8 cellular contexts compared by ENCODE assay signal in genomic region chr4:42654606-42655005, GRCh38. TPM values are rescaled to one million over a fixed set of nuclear protein-coding genes. Genes with fewer than 3 reads are reported as not detected.
DNase-seq lines count a peak whose midpoint lies in the region; ATAC-seq and TF ChIP-seq lines count a peak whose summit lies in the region.

No MANE protein-coding gene starts in this region.

- H3K36me3 Mint-ChIP-seq in activated CD4-positive, alpha-beta T cell treated with anti-CD3 and anti-CD28 coated beads for 36 hours (ENCODE audit: low read depth) = peaks cover 28% of the 10 kb centered on the region

- H3K27ac ChIP-seq in RWPE1 = no peak overlapping the region
- peak overlapping the region in 2 of 4 donors; percentile 1 to 12 for H3K27ac ChIP-seq in esophagus squamous epithelium

- peak; percentile 40 for DNase-seq in activated CD4-positive, alpha-beta T cell treated with anti-CD3 and anti-CD28 coated beads for 36 hours
- DNase-seq in activated CD4-positive, alpha-beta T cell treated with anti-CD3 and anti-CD28 coated beads for 1 hour = no peak
- peak; percentile 70 for DNase-seq in RWPE1 (ENCODE audit: low spot score)
- peak; percentile 19 for DNase-seq in skeletal muscle cell (ENCODE audit: low read depth)
- DNase-seq in NCI-H1930 (lab: John Stamatoyannopoulos, UW) = no peak
- no peak for DNase-seq in esophagus squamous epithelium (lab: John Stamatoyannopoulos, UW)

- 36 to 64% methylated on average over 1 of the region's 1 CpG for WGBS in esophagus squamous epithelium, 2 donors

- CTCF ChIA-PET in activated CD4-positive, alpha-beta T cell treated with anti-CD3 and anti-CD28 coated beads for 36 hours (lab: Charles Lee) = interaction anchor here (0.8 to 1.7 kb wide), 2 partner anchors 11 to 18 kb away, joined by 3 to 4 read pairs; no protein-coding TSS in a partner anchor
- CTCF ChIA-PET in RWPE1 (lab: Yijun Ruan, JAX) = interaction anchor here (0.9 kb wide), 1 partner anchor 87 kb away, joined by 5 read pairs; no protein-coding TSS in a partner anchor

- POLR2A ChIA-PET in activated CD4-positive, alpha-beta T cell treated with anti-CD3 and anti-CD28 coated beads for 36 hours (lab: Charles Lee) = no interaction called here
- POLR2A ChIA-PET in RWPE1 (lab: Yijun Ruan, JAX; ENCODE audit: low non-redundant PET) = no interaction called here

- no peaks in the 10 kb centered on the region for H3K27me3 ChIP-seq in esophagus squamous epithelium

- H3K36me3 ChIP-seq in esophagus squamous epithelium = no peaks in the 10 kb centered on the region

- H3K27me3 Mint-ChIP-seq in activated CD4-positive, alpha-beta T cell treated with anti-CD3 and anti-CD28 coated beads for 36 hours = no peaks in the 10 kb centered on the region

- intact Hi-C loops in activated CD4-positive, alpha-beta T cell treated with anti-CD3 and anti-CD28 coated beads for 36 hours (cut with DNase I, micrococcal nuclease) = no loop called here
- intact Hi-C loops in esophagus squamous epithelium (cut with DNase I) = no loop called here

- peaks cover 52% of the 10 kb centered on the region for H3K4me1 Mint-ChIP-seq in activated CD4-positive, alpha-beta T cell treated with anti-CD3 and anti-CD28 coated beads for 36 hours

- ATAC-seq in activated CD4-positive, alpha-beta T cell treated with anti-CD3 and anti-CD28 coated beads for 36 hours = peak; percentile 22
- peak; percentile 30 for ATAC-seq in HG02610 (IDR thresholded peaks at IDR 0.05; ENCODE audit: unreplicated experiment)
- peak; percentile 24 for ATAC-seq in esophagus mucosa

- no peak for TF ChIP-seq POLR2A in esophagus squamous epithelium (IDR thresholded peaks at IDR 0.05)

- H3K9me3 Mint-ChIP-seq in activated CD4-positive, alpha-beta T cell treated with anti-CD3 and anti-CD28 coated beads for 36 hours (ENCODE audit: low read depth) = peaks cover 11% of the 10 kb centered on the region

- H3K4me3 Mint-ChIP-seq in activated CD4-positive, alpha-beta T cell treated with anti-CD3 and anti-CD28 coated beads for 36 hours = peak overlapping the region; percentile 84

- no peaks in the 10 kb centered on the region for H3K9me3 ChIP-seq in esophagus squamous epithelium

- TF ChIP-seq CTCF in RWPE1 (conservative IDR thresholded peaks at IDR 0.05; ENCODE audit: low read depth) (no peak), esophagus squamous epithelium (IDR thresholded peaks at IDR 0.05) (peak in 1 of 6 experiments; percentile 4)

- peaks cover 8 to 45% (median 23%) of the 10 kb centered on the region in 3 donors for H3K4me1 ChIP-seq in esophagus squamous epithelium

- peak overlapping the region; percentile 93 for H3K27ac Mint-ChIP-seq in activated CD4-positive, alpha-beta T cell treated with anti-CD3 and anti-CD28 coated beads for 36 hours

- no peak overlapping the region for H3K4me3 ChIP-seq in skeletal muscle cell (ENCODE audit: low read depth, low read length)
- no peak overlapping the region for H3K4me3 ChIP-seq in esophagus squamous epithelium

RNA-seq across cellular contexts. Expression of gene ATP8A1, which starts 2.3 kb away (rescaled TPM):
- total RNA-seq in activated CD4-positive, alpha-beta T cell treated with anti-CD3 and anti-CD28 coated beads for 36 hours = 10 to 100 TPM; 15.1 to 21.1 TPM
- total RNA-seq in esophagus mucosa (2.6 TPM), esophagus squamous epithelium (10 to 100 TPM in 1 of 4 donors, 1 to 10 TPM in 3; 1.9 to 11.8 (median 3.3) TPM)

Comparison
In these comparisons a context has a peak if more than half of its experiments do, and no peak if none do; other contexts are left out.
1. DNase-seq: peak in activated CD4-positive, alpha-beta T cell treated with anti-CD3 and anti-CD28 coated beads for 36 hours (single experiment), RWPE1 (single experiment) and skeletal muscle cell (single experiment); none in activated CD4-positive, alpha-beta T cell treated with anti-CD3 and anti-CD28 coated beads for 1 hour (single experiment), NCI-H1930 (0 of 2) and esophagus squamous epithelium (single experiment).
2. Peak in every context shown above with its lines, with median percentiles within 50 percentile points of each other: ATAC-seq.